8 cellular contexts compared by ENCODE assay signal in the genomic region with DNA sequence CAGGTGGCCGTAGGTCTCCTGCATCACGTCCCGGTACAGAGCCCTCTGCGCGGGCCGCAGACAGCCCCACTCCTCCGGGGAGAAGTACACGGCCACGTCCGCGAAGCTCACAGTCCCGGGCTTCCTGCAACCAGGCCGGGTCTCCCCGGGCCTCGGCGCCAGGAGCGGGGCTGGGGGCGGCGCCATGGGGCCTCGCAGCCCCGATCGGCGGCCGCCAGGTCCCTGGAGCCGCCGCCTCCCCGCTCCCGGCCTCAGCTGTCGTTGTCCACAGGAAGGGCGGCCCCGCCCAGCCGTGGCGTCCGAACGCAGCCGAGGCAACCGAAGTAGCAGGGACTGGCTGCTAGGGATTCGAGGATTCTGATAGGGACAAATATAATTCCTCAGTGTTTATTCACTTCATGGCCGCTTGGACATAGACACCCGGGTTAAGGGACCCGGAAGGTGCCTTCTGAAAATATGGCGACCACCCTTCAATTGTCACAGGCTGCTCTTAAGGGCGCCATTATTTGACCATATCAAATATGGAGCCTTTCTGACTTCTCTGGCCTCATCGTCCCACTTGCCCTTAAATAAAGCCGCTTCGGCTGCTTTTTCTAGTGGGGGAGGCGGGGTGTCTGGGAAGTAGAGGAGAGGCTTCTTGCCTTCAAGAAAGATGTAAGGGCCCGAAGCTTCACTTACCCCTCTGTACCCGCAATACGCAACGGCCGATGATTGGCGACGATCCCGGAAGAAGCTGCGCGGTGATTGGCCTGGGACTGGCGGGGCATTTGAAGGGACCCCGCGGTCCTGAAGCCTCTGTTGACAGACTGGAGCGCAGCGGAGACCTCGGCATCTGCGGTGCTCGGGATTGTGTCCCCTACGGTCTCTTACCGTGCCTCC. TPM values are rescaled to one million over a fixed set of nuclear protein-coding genes. Genes with fewer than 3 reads are reported as not detected.
A peak's percentile ranks its signal among the peaks of the same experiment; 100 is the strongest.
DNase-seq lines count a peak whose midpoint lies in the region; ATAC-seq and TF ChIP-seq lines count a peak whose summit lies in the region.

A gene (minus strand): TSS at position 271 of the 879 bp plus-strand sequence. CDS start 85 bp downstream, at position 186.

- H3K9me3 ChIP-seq in adrenal gland (replicated peaks in 1 of 3) (no peaks in the 10 kb centered on the region), heart right ventricle (no peaks in the 10 kb centered on the region), upper lobe of left lung (no peaks in the 10 kb centered on the region)

- intact Hi-C loops in adrenal gland (cut with DNase I) (no loop called here), heart right ventricle (cut with DNase I) (loop anchor here in 7 of 10 donors (1.0 to 10.0 kb wide), 7 partner anchors 14 to 127 kb away; a partner anchor contains a TSS), posterior cingulate gyrus (cut with DNase I) (loop anchor here (1.0 to 5.0 kb wide), 2 partner anchors 13 to 81 kb away; a partner anchor contains a TSS)

- CTCF ChIA-PET in T-cell (lab: Charles Lee), result interaction anchor here (0.5 to 2.5 kb wide), 10 partner anchors 13 to 142 kb away, joined by 3 to 12 read pairs (median 5); a partner anchor contains a TSS

- H3K36me3 ChIP-seq in adrenal gland (replicated peaks in 1 of 2) (no peaks in the 10 kb centered on the region), heart right ventricle (peaks cover 0 to 21% (median 0%) of the 10 kb centered on the region in 9 donors), upper lobe of left lung (peaks cover 0 to 4% (median 0%) of the 10 kb centered on the region in 4 donors)

- H3K27me3 ChIP-seq in adrenal gland (no peaks in the 10 kb centered on the region), heart right ventricle (no peaks in the 10 kb centered on the region), upper lobe of left lung (no peaks in the 10 kb centered on the region)

- peaks cover 10 to 35% of the 10 kb centered on the region in 2 donors for H3K4me1 ChIP-seq in adrenal gland (replicated peaks in 1 of 2)
- H3K4me1 ChIP-seq in heart right ventricle, result peaks cover 6 to 50% (median 23%) of the 10 kb centered on the region in 9 donors
- peaks cover 18 to 35% (median 21%) of the 10 kb centered on the region in 4 donors for H3K4me1 ChIP-seq in upper lobe of left lung

- DNase-seq in GM12865 (ENCODE audit: low read depth) (peak; percentile 98), NCI-H1436 treated with DMSO at 0.1 percent for 48 hours (lab: John Stamatoyannopoulos, UW) (peak; percentile 84), T-cell (peak; percentile 84 to 99 (median 96)), adrenal gland (peak; percentile 94 to 99 (median 97)), heart right ventricle (peak; percentile 94 to 97), posterior cingulate gyrus (peak; percentile 90 to 99 (median 95)), upper lobe of left lung (peak; percentile 95 to 96)

- TF ChIP-seq POLR2A in adrenal gland (IDR thresholded peaks at IDR 0.05) (peak; percentile 33 to 63), upper lobe of left lung (IDR thresholded peaks at IDR 0.05) (peak in 3 of 4 donors; percentile 23 to 78 (median 58))

- H3K27ac ChIP-seq in adrenal gland, result peak within 1 kb of the TSS; percentile 61 to 96 (median 87)
- H3K27ac ChIP-seq in heart right ventricle, result peak within 1 kb of the TSS; percentile 96 to 99 (median 99)
- peak within 1 kb of the TSS; percentile 95 to 99 (median 98) for H3K27ac ChIP-seq in upper lobe of left lung

- TF ChIP-seq EP300 in upper lobe of left lung (IDR thresholded peaks at IDR 0.05), result no peak

- POLR2A ChIA-PET in T-cell (lab: Charles Lee), result interaction anchor here in 1 of 2 donors (0.6 to 1.3 kb wide), 6 partner anchors 13 to 142 kb away, joined by 4 to 11 read pairs (median 5); a partner anchor contains a TSS

- no peaks in the 10 kb centered on the region for H3K36me3 Mint-ChIP-seq in T-cell

- TF ChIP-seq CTCF in GM12865 (IDR thresholded peaks at IDR 0.05; ENCODE audit: insufficient read depth, low read depth, low read length, missing control alignments), result no peak
- TF ChIP-seq CTCF in adrenal gland (IDR thresholded peaks at IDR 0.05), result no peak
- peak in 1 of 9 donors; percentile 8 for TF ChIP-seq CTCF in heart right ventricle (IDR thresholded peaks at IDR 0.05)
- TF ChIP-seq CTCF in upper lobe of left lung (IDR thresholded peaks at IDR 0.05), result peak in 2 of 6 experiments; percentile 11 to 26

- no peaks in the 10 kb centered on the region for H3K9me3 Mint-ChIP-seq in T-cell

- H3K4me3 ChIP-seq in GM12865 (ENCODE audit: low read depth, low read length) (peak within 1 kb of the TSS; percentile 75), adrenal gland (peak within 1 kb of the TSS; percentile 1 to 88 (median 58)), heart right ventricle (peak within 1 kb of the TSS; percentile 65 to 90 (median 83)), upper lobe of left lung (peak within 1 kb of the TSS; percentile 70 to 85 (median 76))

- peak; percentile 72 for ATAC-seq in HG02763 (IDR thresholded peaks at IDR 0.05; ENCODE audit: unreplicated experiment)
- peak; percentile 83 to 84 (median 83) for ATAC-seq in T-cell (replicated peaks in 1 of 4)
- ATAC-seq in heart right ventricle, result peak; percentile 88 to 96 (median 94)
- peak; percentile 95 to 96 for ATAC-seq in upper lobe of left lung (ENCODE audit: low FRiP score in 2 of 2)

- H3K27me3 Mint-ChIP-seq in T-cell, result no peaks in the 10 kb centered on the region

- H3K27ac Mint-ChIP-seq in T-cell, result peak within 1 kb of the TSS; percentile 95

- WGBS in adrenal gland, 4 donors, result 0 to 1% (median 0%) methylated on average over 13 to 67 of the region's 67 CpGs
- 0 to 1% methylated on average over 67 of the region's 67 CpGs for WGBS in heart right ventricle, 2 donors
- 0% methylated on average over 9 to 37 of the region's 67 CpGs for WGBS in upper lobe of left lung, 2 donors

- peak within 1 kb of the TSS; percentile 81 to 87 (median 84) for H3K4me3 Mint-ChIP-seq in T-cell

- H3K4me1 Mint-ChIP-seq in T-cell, result peaks cover 35 to 53% (median 42%) of the 10 kb centered on the region in 3 donors

RNA-seq across cellular contexts. Expression of the gene that starts here (rescaled TPM):
- total RNA-seq in T-cell, result 10 to 100 TPM; 11.9 to 25.9 (median 20.7) TPM
- 10 to 100 TPM; 10.3 to 33.2 (median 18.2) TPM for total RNA-seq in adrenal gland
- 10 to 100 TPM; 16.4 to 43.4 (median 33.9) TPM for polyA plus RNA-seq in adrenal gland
- total RNA-seq in heart right ventricle, result 10 to 100 TPM in 7 of 10 donors, 1 to 10 TPM in 3; 6.3 to 16.2 (median 12.4) TPM
- polyA plus RNA-seq in heart right ventricle, result 10 to 100 TPM in 1 of 2 donors, 1 to 10 TPM in 1; 9.3 to 23.8 TPM
- total RNA-seq in upper lobe of left lung, result 10 to 100 TPM; 15.0 to 34.6 (median 18.8) TPM

Comparison
In these comparisons a context has a peak if more than half of its experiments do, and no peak if none do; other contexts are left out.
1. Peak in every context shown above with its lines: DNase-seq, ATAC-seq, H3K4me3 ChIP-seq and H3K27ac ChIP-seq.
2. intact Hi-C loops: an anchor here in heart right ventricle (1.0 to 10.0 kb wide) and posterior cingulate gyrus (1.0 to 5.0 kb wide); none called in adrenal gland.